1 cellular context compared by ENCODE assay signal in the genomic region with DNA sequence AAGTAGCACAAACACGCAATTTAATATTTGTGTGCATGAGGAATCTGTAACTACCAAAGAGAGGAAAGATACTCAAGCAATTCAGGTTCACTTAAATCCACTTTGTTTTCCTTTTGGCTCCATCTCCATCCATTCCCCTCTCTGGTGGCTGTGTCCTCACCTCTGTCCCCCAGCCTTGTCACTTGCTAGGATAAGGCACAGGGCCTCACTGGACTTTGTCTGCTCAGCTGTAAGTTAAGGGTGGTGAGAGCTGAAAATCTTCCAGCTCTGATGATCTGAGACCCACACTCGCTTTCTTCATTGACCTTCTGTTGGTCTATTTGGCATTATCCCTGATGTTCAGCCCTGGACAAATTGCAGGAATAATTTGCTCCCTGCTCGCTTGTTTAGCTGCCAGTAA.
A peak's percentile ranks its signal among the peaks of the same experiment; 100 is the strongest.
TF ChIP-seq lines count a peak whose summit lies in the region.

No MANE protein-coding gene starts in this region.

TF ChIP-seq in HepG2, 621 proteins besides CTCF, POLR2A, EP300 and RAD21 (continued from another document):
- TF ChIP-seq, protein P1, sequence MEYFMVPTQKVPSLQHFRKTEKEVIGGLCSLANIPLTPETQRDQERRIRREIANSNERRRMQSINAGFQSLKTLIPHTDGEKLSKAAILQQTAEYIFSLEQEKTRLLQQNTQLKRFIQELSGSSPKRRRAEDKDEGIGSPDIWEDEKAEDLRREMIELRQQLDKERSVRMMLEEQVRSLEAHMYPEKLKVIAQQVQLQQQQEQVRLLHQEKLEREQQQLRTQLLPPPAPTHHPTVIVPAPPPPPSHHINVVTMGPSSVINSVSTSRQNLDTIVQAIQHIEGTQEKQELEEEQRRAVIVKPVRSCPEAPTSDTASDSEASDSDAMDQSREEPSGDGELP (IDR thresholded peaks at IDR 0.05; ENCODE audit: borderline replicate concordance, low read depth) = peak; percentile 35; the same call in 1 of the 2 replicates
TF ChIP-seq in HepG2: peak in this region for 2.
